ENCODE assay signal across 1 cellular context in the genomic region with DNA sequence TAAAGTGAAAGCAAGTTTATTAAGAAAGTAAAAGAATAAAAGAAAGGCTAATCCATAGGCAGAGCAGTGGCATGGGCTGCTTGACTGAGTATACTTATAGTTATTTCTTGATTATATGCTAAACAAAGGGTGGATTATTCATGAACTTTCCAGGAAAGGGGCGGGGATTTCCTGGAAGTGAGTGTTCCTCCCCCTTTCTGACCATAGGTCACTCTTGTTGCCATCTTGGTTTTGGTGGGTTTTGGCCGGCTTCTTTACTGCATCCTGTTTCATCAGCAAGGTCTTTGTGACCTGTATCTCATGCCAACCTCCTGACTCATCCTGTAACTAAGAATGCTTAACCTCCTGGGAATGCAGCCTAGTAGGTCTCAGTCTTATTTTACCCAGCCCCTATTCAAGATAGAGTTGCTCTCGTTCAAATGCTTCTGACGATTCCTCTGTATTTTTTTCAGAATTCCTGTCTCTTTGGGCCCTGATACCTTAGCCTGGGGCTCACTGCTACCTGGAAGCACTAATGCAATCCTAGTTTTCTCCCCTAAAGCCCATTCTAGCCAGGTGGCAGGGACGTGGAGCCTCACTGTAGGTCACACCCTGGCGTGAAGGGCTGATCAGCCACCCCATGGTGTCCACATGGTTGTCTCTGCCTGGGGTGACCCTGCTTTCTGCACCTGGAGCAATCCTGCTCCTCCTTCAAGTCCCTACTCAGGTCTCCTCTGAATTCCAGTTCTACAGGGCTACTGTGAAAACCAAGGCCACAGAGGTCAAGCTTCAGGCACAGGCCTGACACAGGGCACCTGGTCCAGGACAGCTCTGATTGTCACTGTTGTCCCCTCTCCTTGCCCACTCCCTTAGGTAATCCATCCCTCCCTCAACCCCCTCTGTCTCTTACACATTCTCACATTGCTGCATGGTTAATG.
TF ChIP-seq lines count a peak whose summit lies in the region.

No MANE protein-coding gene starts in this region.

TF ChIP-seq in SK-N-SH treated with all-trans-retinoic acid at 6 μM for 48 hours, 23 proteins besides CTCF, POLR2A, EP300 and RAD21 (continued from another document):
- TF ChIP-seq, protein P1, sequence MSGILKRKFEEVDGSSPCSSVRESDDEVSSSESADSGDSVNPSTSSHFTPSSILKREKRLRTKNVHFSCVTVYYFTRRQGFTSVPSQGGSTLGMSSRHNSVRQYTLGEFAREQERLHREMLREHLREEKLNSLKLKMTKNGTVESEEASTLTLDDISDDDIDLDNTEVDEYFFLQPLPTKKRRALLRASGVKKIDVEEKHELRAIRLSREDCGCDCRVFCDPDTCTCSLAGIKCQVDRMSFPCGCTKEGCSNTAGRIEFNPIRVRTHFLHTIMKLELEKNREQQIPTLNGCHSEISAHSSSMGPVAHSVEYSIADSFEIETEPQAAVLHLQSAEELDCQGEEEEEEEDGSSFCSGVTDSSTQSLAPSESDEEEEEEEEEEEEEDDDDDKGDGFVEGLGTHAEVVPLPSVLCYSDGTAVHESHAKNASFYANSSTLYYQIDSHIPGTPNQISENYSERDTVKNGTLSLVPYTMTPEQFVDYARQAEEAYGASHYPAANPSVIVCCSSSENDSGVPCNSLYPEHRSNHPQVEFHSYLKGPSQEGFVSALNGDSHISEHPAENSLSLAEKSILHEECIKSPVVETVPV (CRISPR knock-in tag; IDR thresholded peaks at IDR 0.05), result 0 out of 2 replicates have a peak, but pooled peaks have one; percentile 15
- TF ChIP-seq OSR1 (CRISPR knock-in tag; IDR thresholded peaks at IDR 0.05), result no peak
- TF ChIP-seq, protein P2, sequence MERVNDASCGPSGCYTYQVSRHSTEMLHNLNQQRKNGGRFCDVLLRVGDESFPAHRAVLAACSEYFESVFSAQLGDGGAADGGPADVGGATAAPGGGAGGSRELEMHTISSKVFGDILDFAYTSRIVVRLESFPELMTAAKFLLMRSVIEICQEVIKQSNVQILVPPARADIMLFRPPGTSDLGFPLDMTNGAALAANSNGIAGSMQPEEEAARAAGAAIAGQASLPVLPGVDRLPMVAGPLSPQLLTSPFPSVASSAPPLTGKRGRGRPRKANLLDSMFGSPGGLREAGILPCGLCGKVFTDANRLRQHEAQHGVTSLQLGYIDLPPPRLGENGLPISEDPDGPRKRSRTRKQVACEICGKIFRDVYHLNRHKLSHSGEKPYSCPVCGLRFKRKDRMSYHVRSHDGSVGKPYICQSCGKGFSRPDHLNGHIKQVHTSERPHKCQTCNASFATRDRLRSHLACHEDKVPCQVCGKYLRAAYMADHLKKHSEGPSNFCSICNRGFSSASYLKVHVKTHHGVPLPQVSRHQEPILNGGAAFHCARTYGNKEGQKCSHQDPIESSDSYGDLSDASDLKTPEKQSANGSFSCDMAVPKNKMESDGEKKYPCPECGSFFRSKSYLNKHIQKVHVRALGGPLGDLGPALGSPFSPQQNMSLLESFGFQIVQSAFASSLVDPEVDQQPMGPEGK (CRISPR knock-in tag; IDR thresholded peaks at IDR 0.05; ENCODE audit: borderline replicate concordance), result no peak; the same call in 1 of the 2 replicates
- TF ChIP-seq RARB (CRISPR knock-in tag; IDR thresholded peaks at IDR 0.05), result no peak; the same call in 1 of the 2 replicates
